In the genomic region with DNA sequence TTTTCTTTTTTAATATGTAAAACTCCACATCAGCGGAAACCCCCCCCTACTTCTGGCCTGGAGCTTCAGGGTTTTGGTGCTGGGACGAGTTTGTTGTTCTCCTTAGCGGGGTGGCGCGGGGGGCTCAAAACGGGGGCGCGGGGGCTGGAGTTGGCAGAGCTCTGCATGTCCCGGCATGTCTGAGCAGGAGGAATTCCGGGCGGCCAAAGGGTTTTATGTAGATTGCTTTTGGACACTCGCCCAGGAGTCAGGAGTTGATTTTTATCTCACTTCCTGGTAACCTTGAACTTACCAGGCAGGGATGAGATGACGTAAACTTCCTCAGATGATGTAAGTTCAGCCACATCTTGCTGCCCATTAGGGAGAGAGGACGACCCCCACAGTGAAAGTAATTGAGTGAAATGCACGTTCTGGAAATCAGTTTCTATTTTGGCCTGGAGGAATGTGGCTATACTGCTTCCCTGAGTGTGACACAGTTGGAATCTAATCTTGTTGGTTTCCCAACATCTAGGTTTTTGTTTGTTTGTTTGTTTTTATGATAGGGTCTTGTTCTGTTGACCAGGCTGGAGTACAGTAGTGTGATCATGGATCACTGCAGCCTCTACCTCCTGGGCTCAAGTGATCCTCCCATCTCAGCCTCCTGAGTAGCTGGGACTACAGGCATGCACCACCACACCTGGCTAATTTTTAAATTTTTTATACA, we compare ENCODE assay signal across 8 cellular contexts. TPM values are rescaled to one million over a fixed set of nuclear protein-coding genes. Genes with fewer than 3 reads are reported as not detected.
DNase-seq lines count a peak whose midpoint lies in the region; ATAC-seq and TF ChIP-seq lines count a peak whose summit lies in the region.

No MANE protein-coding gene starts in this region.

- H2AFZ ChIP-seq in mesenchymal stem cell (ENCODE audit: low read depth, low read length), result no peak overlapping the region

- 31% methylated on average over 15 of the region's 15 CpGs for WGBS in mesenchymal stem cell

- intact Hi-C loops in Panc1 (cut with micrococcal nuclease; ENCODE audit: unreplicated experiment), result no loop called here

- ATAC-seq in Panc1 (peak; percentile 93), GM21447 (IDR thresholded peaks at IDR 0.05; ENCODE audit: unreplicated experiment) (no peak), HG03457 (IDR thresholded peaks at IDR 0.05; ENCODE audit: unreplicated experiment) (no peak)

- no peak overlapping the region for H3K23ac ChIP-seq in mesenchymal stem cell (ENCODE audit: low read length in 2 of 2)

- H2AK5ac ChIP-seq in mesenchymal stem cell (ENCODE audit: low read length, severe bottlenecking), result peak overlapping the region; percentile 95

- H3K4me1 ChIP-seq in Panc1 (ENCODE audit: control insufficient read depth, insufficient read depth, low read length) (peaks cover 28% of the 10 kb centered on the region), duodenal mucosa (ENCODE audit: control insufficient read depth in 1 of 2, insufficient read depth in 2 of 2, low read length in 2 of 2) (peaks cover 24 to 25% of the 10 kb centered on the region in 2 donors), mesenchymal stem cell (ENCODE audit: control insufficient read depth, insufficient read depth, low read depth, low read length) (peaks cover 24% of the 10 kb centered on the region)

- H2BK12ac ChIP-seq in mesenchymal stem cell (ENCODE audit: low read length in 2 of 2), result peak overlapping the region in 1 of 2 experiments; percentile 97

- no peak overlapping the region for H3K4me3 ChIP-seq in Panc1 (ENCODE audit: low read depth in 2 of 2, low read length in 2 of 2)
- no peak overlapping the region for H3K4me3 ChIP-seq in duodenal mucosa (ENCODE audit: low read depth in 1 of 2, low read length in 2 of 2)
- no peak overlapping the region for H3K4me3 ChIP-seq in mesenchymal stem cell (ENCODE audit: insufficient read depth in 1 of 2, low read depth in 1 of 2, low read length in 2 of 2)

- H3K27ac ChIP-seq in Panc1 (ENCODE audit: low read length), result peak overlapping the region; percentile 83
- peak overlapping the region; percentile 47 for H3K27ac ChIP-seq in duodenal mucosa (ENCODE audit: low read depth, low read length)
- H3K27ac ChIP-seq in mesenchymal stem cell (ENCODE audit: low read length, poor library complexity, severe bottlenecking), result peak overlapping the region; percentile 100

- H3K4me2 ChIP-seq in mesenchymal stem cell (ENCODE audit: low read length, poor library complexity, severe bottlenecking), result no peak overlapping the region

- in situ Hi-C loops in Panc1 (cut with HindIII; ENCODE audit: low pct_unique_long_range_greater_than_20kb, low sequenced_read_pairs), result no loop called here

- peak overlapping the region; percentile 95 to 100 for H3K4ac ChIP-seq in mesenchymal stem cell (ENCODE audit: low read depth in 1 of 2, low read length in 2 of 2)

- H2BK15ac ChIP-seq in mesenchymal stem cell (ENCODE audit: low read depth, poor library complexity, severe bottlenecking), result no peak overlapping the region

- no peaks in the 10 kb centered on the region for H3K9me3 Mint-ChIP-seq in HFFc6

- H3K9ac ChIP-seq in duodenal mucosa (ENCODE audit: low read depth in 1 of 2, low read length in 2 of 2) (peak overlapping the region; percentile 38 to 47), mesenchymal stem cell (ENCODE audit: low read length) (peak overlapping the region; percentile 88)

- H2BK120ac ChIP-seq in mesenchymal stem cell (ENCODE audit: low read depth, low read length), result peak overlapping the region; percentile 96

- H3K27me3 Mint-ChIP-seq in HFFc6 (ENCODE audit: insufficient read depth), result peaks cover 2% of the 10 kb centered on the region; the same call in 1 of the 2 replicates

- H4K91ac ChIP-seq in mesenchymal stem cell (ENCODE audit: low read length), result peak overlapping the region; percentile 100

- peak overlapping the region; percentile 100 for H2BK5ac ChIP-seq in mesenchymal stem cell (ENCODE audit: low read depth, low read length, poor library complexity, severe bottlenecking)

- CTCF ChIA-PET in Panc1 (lab: Charles Lee), result interaction anchor here (1.4 kb wide), 1 partner anchor 21 kb away, joined by 4 read pairs; a partner anchor contains a TSS

- H3K36me3 ChIP-seq in Panc1 (ENCODE audit: control insufficient read depth, insufficient read depth, low read length) (no peaks in the 10 kb centered on the region), duodenal mucosa (ENCODE audit: control insufficient read depth in 1 of 2, insufficient read depth in 2 of 2, low read length in 2 of 2) (peaks cover 0 to 28% of the 10 kb centered on the region in 2 donors), mesenchymal stem cell (ENCODE audit: control insufficient read depth in 1 of 2, insufficient read depth in 2 of 2, low read depth in 1 of 2, low read length in 2 of 2) (peaks cover 29 to 45% of the 10 kb centered on the region in 2 experiments)

- peak; percentile 97 for DNase-seq in AG09319 (ENCODE audit: extremely low read depth, low read depth)
- DNase-seq in HFFc6, result peak; percentile 98
- peak; percentile 89 for DNase-seq in Panc1 (ENCODE audit: low read depth, low spot score)
- peak; percentile 100 for DNase-seq in mesenchymal stem cell
- DNase-seq in NCI-H526 treated with DMSO at 0.1 percent for 48 hours (lab: John Stamatoyannopoulos, UW), result no peak

- peaks cover 41% of the 10 kb centered on the region for H3K4me1 Mint-ChIP-seq in HFFc6 (ENCODE audit: low read depth)

- H3K27ac Mint-ChIP-seq in HFFc6, result peak overlapping the region; percentile 98

- H3K27me3 ChIP-seq in Panc1 (ENCODE audit: control insufficient read depth, insufficient read depth, low read length), result no peaks in the 10 kb centered on the region
- no peaks in the 10 kb centered on the region for H3K27me3 ChIP-seq in duodenal mucosa (ENCODE audit: control insufficient read depth in 1 of 2, insufficient read depth in 2 of 2, low read length in 2 of 2)
- no peaks in the 10 kb centered on the region for H3K27me3 ChIP-seq in mesenchymal stem cell (ENCODE audit: control insufficient read depth in 1 of 2, insufficient read depth in 1 of 2, low read length in 2 of 2)

- H3K36me3 Mint-ChIP-seq in HFFc6 (ENCODE audit: low read depth), result peaks cover 39% of the 10 kb centered on the region

- peak overlapping the region; percentile 93 to 100 for H3K18ac ChIP-seq in mesenchymal stem cell (ENCODE audit: low read depth in 1 of 2, low read length in 2 of 2)

- H3K4me3 Mint-ChIP-seq in HFFc6, result peak overlapping the region; percentile 59

- POLR2A ChIA-PET in Panc1 (lab: Charles Lee), result interaction anchor here (0.6 kb wide), 1 partner anchor 35 kb away, joined by 3 read pairs; no protein-coding TSS in a partner anchor

- no peak overlapping the region for H3K14ac ChIP-seq in mesenchymal stem cell (ENCODE audit: low read length in 2 of 2)

- H3K79me1 ChIP-seq in mesenchymal stem cell (replicated peaks; ENCODE audit: low read length, poor library complexity, severe bottlenecking), result peaks cover 12% of the 10 kb centered on the region

- TSS peak; percentile 58 for BruUV-seq in Panc1 (replicated peaks; lab: Mats Ljungman, UMichigan)

- peak overlapping the region; percentile 99 for H4K8ac ChIP-seq in mesenchymal stem cell (ENCODE audit: low read length)

- TF ChIP-seq CTCF in AG09319 (IDR thresholded peaks at IDR 0.05; ENCODE audit: low read depth, low read length), result no peak
- TF ChIP-seq CTCF in HFFc6 (IDR thresholded peaks at IDR 0.05), result no peak
- no peak for TF ChIP-seq CTCF in Panc1 (IDR thresholded peaks at IDR 0.05)

- H3K9me3 ChIP-seq in Panc1 (ENCODE audit: control insufficient read depth, insufficient read depth, low read depth, low read length) (no peaks in the 10 kb centered on the region), duodenal mucosa (ENCODE audit: control insufficient read depth in 1 of 2, low read length in 2 of 2) (no peaks in the 10 kb centered on the region), mesenchymal stem cell (ENCODE audit: control insufficient read depth, low read length) (no peaks in the 10 kb centered on the region)

RNA-seq across cellular contexts. Expression of a gene that starts 21.0 kb away (rescaled TPM):
- total RNA-seq in HFFc6 (2021; fragmentation: NEBNext Ultra II Directional; extraction: Animal tissue kit (Norgen Biotek cat#: 25700)), result 10 to 100 TPM; 21.3 to 36.9 (median 24.9) TPM
- total RNA-seq in Panc1 (2021; ENCODE audit: unreplicated experiment), result 335 TPM
- polyA plus RNA-seq in Panc1 (2012; ENCODE audit: insufficient read length), result 712 TPM
- 355 TPM for polyA plus RNA-seq in mesenchymal stem cell (2013, experiment 1 of 2)
- polyA plus RNA-seq in mesenchymal stem cell (2013, experiment 2 of 2), result 348 TPM

RNA-seq across cellular contexts. Expression of a gene that starts 24.6 kb away (rescaled TPM):
- 10 to 100 TPM; 30.5 to 54.1 (median 32.4) TPM for total RNA-seq in HFFc6 (2021; fragmentation: NEBNext Ultra II Directional; extraction: Animal tissue kit (Norgen Biotek cat#: 25700))
- 36.3 TPM for total RNA-seq in Panc1 (2021; ENCODE audit: unreplicated experiment)
- 24.0 TPM for polyA plus RNA-seq in Panc1 (2012; ENCODE audit: insufficient read length)
- polyA plus RNA-seq in mesenchymal stem cell (2013, experiment 1 of 2), result 69.3 TPM
- 64.4 TPM for polyA plus RNA-seq in mesenchymal stem cell (2013, experiment 2 of 2)

RNA-seq across cellular contexts. Expression of a gene that starts 32.4 kb away (rescaled TPM):
- not detected for total RNA-seq in HFFc6 (2021; fragmentation: NEBNext Ultra II Directional; extraction: Animal tissue kit (Norgen Biotek cat#: 25700))
- 0.15 TPM for total RNA-seq in Panc1 (2021; ENCODE audit: unreplicated experiment)
- polyA plus RNA-seq in Panc1 (2012; ENCODE audit: insufficient read length), result 0.15 TPM
- polyA plus RNA-seq in mesenchymal stem cell (2013, experiment 1 of 2), result 1.0 TPM
- polyA plus RNA-seq in mesenchymal stem cell (2013, experiment 2 of 2), result 1.1 TPM

RNA-seq across cellular contexts. Expression of a gene that starts 42.1 kb away (rescaled TPM):
- total RNA-seq in HFFc6 (2021; fragmentation: NEBNext Ultra II Directional; extraction: Animal tissue kit (Norgen Biotek cat#: 25700)), result 100 to 1,000 TPM; 175 to 217 (median 202) TPM
- total RNA-seq in Panc1 (2021; ENCODE audit: unreplicated experiment), result 209 TPM
- polyA plus RNA-seq in Panc1 (2012; ENCODE audit: insufficient read length), result 226 TPM
- 97.6 TPM for polyA plus RNA-seq in mesenchymal stem cell (2013, experiment 1 of 2)
- polyA plus RNA-seq in mesenchymal stem cell (2013, experiment 2 of 2), result 98.6 TPM

RNA-seq across cellular contexts. Expression of a gene that starts 54.2 kb away (rescaled TPM):
- total RNA-seq in HFFc6 (2021; fragmentation: NEBNext Ultra II Directional; extraction: Animal tissue kit (Norgen Biotek cat#: 25700)), result 10 to 100 TPM; 76.4 to 84.3 (median 80.4) TPM
- total RNA-seq in Panc1 (2021; ENCODE audit: unreplicated experiment), result 128 TPM
- 185 TPM for polyA plus RNA-seq in Panc1 (2012; ENCODE audit: insufficient read length)
- 88.5 TPM for polyA plus RNA-seq in mesenchymal stem cell (2013, experiment 1 of 2)
- polyA plus RNA-seq in mesenchymal stem cell (2013, experiment 2 of 2), result 97.4 TPM

Comparison
In these comparisons a context has a peak if more than half of its experiments do, and no peak if none do; other contexts are left out.
1. H3K27ac ChIP-seq: peak in every context shown above with its lines; median percentile 100 in mesenchymal stem cell; 83 in Panc1; 47 in duodenal mucosa.